Comparison of ENCODE assay signal across 12 cellular contexts in genomic region chr20:3812975-3813599, GRCh38. TPM values are rescaled to one million over a fixed set of nuclear protein-coding genes. Genes with fewer than 3 reads are reported as not detected.
DNase-seq lines count a peak whose midpoint lies in the region; ATAC-seq and TF ChIP-seq lines count a peak whose summit lies in the region.
"Had no signal": no experiment of that assay in that cellular context is flagged by ENCODE, and none has a peak within 500 bp of the region (broad histone marks: within the 10 kb centered on the region; RNA-seq: fewer than 3 reads in every experiment).

No MANE protein-coding gene starts in this region.

- POLR2A ChIA-PET in activated CD8-positive, alpha-beta T cell treated with anti-CD3 and anti-CD28 coated beads, Interleukin-2, amount 10 ng/mL, durations not matched to agents 7 days and 5 days (lab: Charles Lee) = interaction anchor here (0.6 to 2.7 kb wide), 5 partner anchors 14 to 1001 kb away, joined by 3 to 14 read pairs (median 4); partner anchors contain the start of genes CDC25B and CENPB

- no peak overlapping the region for H3K4me3 Mint-ChIP-seq in activated T-cell treated with anti-CD3 and anti-CD28 coated beads, Interleukin-2, amount 50 U/mL, for 24 hours
- H3K4me3 Mint-ChIP-seq in activated CD8-positive, alpha-beta T cell treated with anti-CD3 and anti-CD28 coated beads, Interleukin-2, amount 10 ng/mL, durations not matched to agents 7 days and 5 days = no peak overlapping the region

- peaks cover 74% of the 10 kb centered on the region for H3K4me1 Mint-ChIP-seq in activated T-cell treated with anti-CD3 and anti-CD28 coated beads, Interleukin-2, amount 50 U/mL, for 24 hours (ENCODE audit: low read depth)
- H3K4me1 Mint-ChIP-seq in activated CD8-positive, alpha-beta T cell treated with anti-CD3 and anti-CD28 coated beads, Interleukin-2, amount 10 ng/mL, durations not matched to agents 7 days and 5 days (ENCODE audit: low read depth) = peaks cover 81% of the 10 kb centered on the region

- no peaks in the 10 kb centered on the region for H3K9me3 Mint-ChIP-seq in activated T-cell treated with anti-CD3 and anti-CD28 coated beads, Interleukin-2, amount 50 U/mL, for 24 hours
- H3K9me3 Mint-ChIP-seq in activated CD8-positive, alpha-beta T cell treated with anti-CD3 and anti-CD28 coated beads, Interleukin-2, amount 10 ng/mL, durations not matched to agents 7 days and 5 days (ENCODE audit: insufficient read depth) = no peaks in the 10 kb centered on the region

- H3K27ac ChIP-seq in lower lobe of right lung (peak overlapping the region; percentile 89), thyroid gland (peak overlapping the region; percentile 87 to 98 (median 97))

- no peak for TF ChIP-seq POLR2A in thyroid gland (IDR thresholded peaks at IDR 0.05)

- TF ChIP-seq CTCF in lower lobe of right lung (IDR thresholded peaks at IDR 0.05) (no peak), thyroid gland (IDR thresholded peaks at IDR 0.05) (no peak)

- H3K27me3 ChIP-seq in lower lobe of right lung (ENCODE audit: low read depth) (no peaks in the 10 kb centered on the region), thyroid gland (no peaks in the 10 kb centered on the region)

- H3K36me3 ChIP-seq in lower lobe of right lung (no peaks in the 10 kb centered on the region), thyroid gland (no peaks in the 10 kb centered on the region)

- intact Hi-C loops in lower lobe of right lung (cut with DNase I) (no loop called here), thyroid gland (cut with DNase I) (no loop called here)

- no peak overlapping the region for H3K4me3 ChIP-seq in lower lobe of right lung
- H3K4me3 ChIP-seq in thyroid gland (replicated peaks in 1 of 3) = no peak overlapping the region
- H3K4me3 ChIP-seq: mucosa of descending colon had no signal

- H3K27ac Mint-ChIP-seq in activated T-cell treated with anti-CD3 and anti-CD28 coated beads, Interleukin-2, amount 50 U/mL, for 24 hours = peak overlapping the region; percentile 81
- peak overlapping the region; percentile 76 for H3K27ac Mint-ChIP-seq in activated CD8-positive, alpha-beta T cell treated with anti-CD3 and anti-CD28 coated beads, Interleukin-2, amount 10 ng/mL, durations not matched to agents 7 days and 5 days

- H3K4me1 ChIP-seq in lower lobe of right lung (peaks cover 54% of the 10 kb centered on the region), thyroid gland (peaks cover 34 to 44% of the 10 kb centered on the region in 2 donors)

- H3K36me3 Mint-ChIP-seq in activated T-cell treated with anti-CD3 and anti-CD28 coated beads, Interleukin-2, amount 50 U/mL, for 24 hours (ENCODE audit: low read depth) = peaks cover 1% of the 10 kb centered on the region
- H3K36me3 Mint-ChIP-seq in activated CD8-positive, alpha-beta T cell treated with anti-CD3 and anti-CD28 coated beads, Interleukin-2, amount 10 ng/mL, durations not matched to agents 7 days and 5 days (ENCODE audit: low read depth) = peaks cover 8% of the 10 kb centered on the region

- ATAC-seq in activated CD8-positive, alpha-beta T cell treated with anti-CD3 and anti-CD28 coated beads, Interleukin-2, amount 10 ng/mL, durations not matched to agents 7 days and 5 days = no peak
- no peak for ATAC-seq in lower lobe of right lung
- no peak for ATAC-seq in HG03097 (IDR thresholded peaks at IDR 0.05; ENCODE audit: low FRiP score, unreplicated experiment)
- ATAC-seq: mucosa of descending colon had no signal

- no peak for DNase-seq in activated T-cell treated with anti-CD3 and anti-CD28 coated beads, Interleukin-2, amount 50 U/mL, for 24 hours
- no peak for DNase-seq in activated T-cell treated with anti-CD3 and anti-CD28 coated beads, Interleukin-2, amount 50 U/mL, for 1 hour
- DNase-seq in activated CD8-positive, alpha-beta T cell treated with anti-CD3 and anti-CD28 coated beads, Interleukin-2, amount 10 ng/mL, durations not matched to agents 7 days and 5 days = no peak
- DNase-seq in lower lobe of right lung = peak; percentile 19
- peak in 1 of 2 donors; percentile 48 for DNase-seq in thyroid gland
- DNase-seq in globus pallidus (ENCODE audit: low spot score) = no peak
- no peak for DNase-seq in hypothalamus (lab: John Stamatoyannopoulos, UW)
- DNase-seq: NCI-H2171 had no signal

- WGBS in thyroid gland, 2 donors = 72 to 75% methylated on average over 4 of the region's 4 CpGs

- H3K27me3 Mint-ChIP-seq in activated T-cell treated with anti-CD3 and anti-CD28 coated beads, Interleukin-2, amount 50 U/mL, for 24 hours = no peaks in the 10 kb centered on the region
- no peaks in the 10 kb centered on the region for H3K27me3 Mint-ChIP-seq in activated CD8-positive, alpha-beta T cell treated with anti-CD3 and anti-CD28 coated beads, Interleukin-2, amount 10 ng/mL, durations not matched to agents 7 days and 5 days (ENCODE audit: low read depth)

- CTCF ChIA-PET in activated CD8-positive, alpha-beta T cell treated with anti-CD3 and anti-CD28 coated beads, Interleukin-2, amount 10 ng/mL, durations not matched to agents 7 days and 5 days (lab: Charles Lee) = interaction anchor here (1.0 to 3.7 kb wide), 8 partner anchors 13 to 60 kb away, joined by 3 to 12 read pairs (median 4); partner anchors contain the start of genes ADISSP, CDC25B and CENPB

- H3K9me3 ChIP-seq in lower lobe of right lung (no peaks in the 10 kb centered on the region), thyroid gland (no peaks in the 10 kb centered on the region)
- H3K9me3 ChIP-seq: mucosa of descending colon had no signal

RNA-seq across cellular contexts. Expression of gene AP5S1, which starts 7.3 kb away (rescaled TPM):
- total RNA-seq in activated CD8-positive, alpha-beta T cell treated with anti-CD3 and anti-CD28 coated beads, Interleukin-2, amount 10 ng/mL, durations not matched to agents 7 days and 5 days = 10 to 100 TPM; 13.8 to 16.5 TPM
- total RNA-seq in lower lobe of right lung (11.1 TPM), thyroid gland (10 to 100 TPM; 16.0 to 46.3 (median 35.0) TPM)

RNA-seq across cellular contexts. Expression of gene CDC25B, which starts 17.0 kb away (rescaled TPM):
- 100 to 1,000 TPM; 294 to 298 TPM for total RNA-seq in activated CD8-positive, alpha-beta T cell treated with anti-CD3 and anti-CD28 coated beads, Interleukin-2, amount 10 ng/mL, durations not matched to agents 7 days and 5 days
- total RNA-seq in lower lobe of right lung = 97.7 TPM
- 10 to 100 TPM; 23.7 to 43.9 (median 27.8) TPM for total RNA-seq in thyroid gland

RNA-seq across cellular contexts. Expression of gene CENPB, which starts 26.5 kb away (rescaled TPM):
- total RNA-seq in activated CD8-positive, alpha-beta T cell treated with anti-CD3 and anti-CD28 coated beads, Interleukin-2, amount 10 ng/mL, durations not matched to agents 7 days and 5 days = 10 to 100 TPM; 87.1 to 92.0 TPM
- total RNA-seq in lower lobe of right lung (76.2 TPM), thyroid gland (10 to 100 TPM; 64.8 to 94.9 (median 80.8) TPM)

RNA-seq across cellular contexts. Expression of gene SPEF1, which starts 31.8 kb away (rescaled TPM):
- total RNA-seq in activated CD8-positive, alpha-beta T cell treated with anti-CD3 and anti-CD28 coated beads, Interleukin-2, amount 10 ng/mL, durations not matched to agents 7 days and 5 days = under 1 TPM; 0.16 TPM
- 3.9 TPM for total RNA-seq in lower lobe of right lung
- 1 to 10 TPM in 3 of 4 donors, under 1 TPM in 1; 0.13 to 2.5 (median 2.0) TPM for total RNA-seq in thyroid gland
- total RNA-seq: HT1080, RPMI7951 had no signal

RNA-seq across cellular contexts. Expression of gene MAVS, which starts 33.5 kb away (rescaled TPM):
- 10 to 100 TPM; 29.7 TPM for total RNA-seq in activated CD8-positive, alpha-beta T cell treated with anti-CD3 and anti-CD28 coated beads, Interleukin-2, amount 10 ng/mL, durations not matched to agents 7 days and 5 days
- total RNA-seq in lower lobe of right lung (42.9 TPM), thyroid gland (10 to 100 TPM; 30.4 to 52.3 (median 39.0) TPM)
